1 cellular context compared by ENCODE assay signal in the genomic region with DNA sequence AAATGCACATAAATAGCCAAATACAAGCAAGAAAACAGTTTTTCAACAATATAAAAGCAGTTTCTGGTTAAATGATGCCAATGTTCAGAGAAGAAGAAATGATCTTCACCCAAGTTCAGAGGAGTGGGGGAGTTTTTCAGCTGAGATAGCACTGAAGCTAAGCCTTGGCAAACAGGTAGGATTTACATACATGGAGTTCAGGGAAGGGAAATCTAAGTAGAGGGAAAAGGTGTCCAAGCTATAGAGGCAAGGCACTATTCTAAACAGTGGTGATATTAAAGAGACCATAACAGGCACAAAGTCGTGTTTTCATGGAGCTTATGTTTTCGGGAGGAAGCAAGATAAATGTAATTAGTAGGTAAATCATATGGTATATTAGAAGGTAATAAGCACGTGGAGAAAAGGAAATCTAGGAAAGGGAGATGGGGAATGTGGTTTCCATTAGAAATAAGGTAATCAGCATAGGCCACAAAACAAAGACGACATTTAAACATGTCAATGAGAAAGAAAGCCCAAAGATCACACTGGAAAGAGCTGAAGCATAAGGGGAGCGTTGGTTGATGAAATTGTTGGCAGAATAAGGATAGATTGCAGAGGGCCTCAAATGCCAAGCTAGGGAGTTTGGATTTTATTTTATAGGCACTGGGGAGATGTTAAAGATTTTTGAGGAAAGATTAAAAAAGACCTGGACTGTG.
TF ChIP-seq lines count a peak whose summit lies in the region.

No MANE protein-coding gene starts in this region.

TF ChIP-seq in H1, 55 proteins besides CTCF, POLR2A, EP300 and RAD21 (continued from another document):
- TF ChIP-seq CHD1 (IDR thresholded peaks at IDR 0.05; ENCODE audit: low read depth, low read length): no peak
- TF ChIP-seq ASH2L (IDR thresholded peaks at IDR 0.05; ENCODE audit: low read length): no peak
- no peak for TF ChIP-seq SUZ12 (IDR thresholded peaks at IDR 0.05; ENCODE audit: low read length)
- no peak for TF ChIP-seq JUND (IDR thresholded peaks at IDR 0.05; ENCODE audit: low read length)
- TF ChIP-seq JUN (IDR thresholded peaks at IDR 0.05; ENCODE audit: low read depth, low read length): no peak
- TF ChIP-seq, protein P1, sequence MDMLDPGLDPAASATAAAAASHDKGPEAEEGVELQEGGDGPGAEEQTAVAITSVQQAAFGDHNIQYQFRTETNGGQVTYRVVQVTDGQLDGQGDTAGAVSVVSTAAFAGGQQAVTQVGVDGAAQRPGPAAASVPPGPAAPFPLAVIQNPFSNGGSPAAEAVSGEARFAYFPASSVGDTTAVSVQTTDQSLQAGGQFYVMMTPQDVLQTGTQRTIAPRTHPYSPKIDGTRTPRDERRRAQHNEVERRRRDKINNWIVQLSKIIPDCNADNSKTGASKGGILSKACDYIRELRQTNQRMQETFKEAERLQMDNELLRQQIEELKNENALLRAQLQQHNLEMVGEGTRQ (IDR thresholded peaks at IDR 0.05; ENCODE audit: low read length): no peak
